ENCODE assay signal across 8 cellular contexts in genomic region chr14:22979748-22980392, GRCh38. TPM values are rescaled to one million over a fixed set of nuclear protein-coding genes. Genes with fewer than 3 reads are reported as not detected.
DNase-seq lines count a peak whose midpoint lies in the region; ATAC-seq and TF ChIP-seq lines count a peak whose summit lies in the region.

No MANE protein-coding gene starts in this region.

- H3K4me3 Mint-ChIP-seq in CD8-positive, alpha-beta memory T cell: peak overlapping the region; percentile 30 to 84 (median 62)

- H4K20me1 ChIP-seq in PC-9 (ENCODE audit: insufficient read depth) (no peaks in the 10 kb centered on the region), osteoblast (ENCODE audit: insufficient read depth, low read length) (peaks cover 6% of the 10 kb centered on the region)

- H3K4me3 ChIP-seq in CD8-positive, alpha-beta memory T cell (ENCODE audit: low read length): no peak overlapping the region
- H3K4me3 ChIP-seq in PC-9 (peak overlapping the region; percentile 72; the same call in 1 of the 2 replicates), esophagus (ENCODE audit: low read depth in 1 of 2, low read length in 2 of 2) (peak overlapping the region; percentile 40 to 68), osteoblast (ENCODE audit: insufficient read depth, low read length) (peak overlapping the region; percentile 87)

- no peaks in the 10 kb centered on the region for H3K9me3 ChIP-seq in CD8-positive, alpha-beta memory T cell (ENCODE audit: low read length)
- H3K9me3 ChIP-seq in PC-9 (ENCODE audit: insufficient read depth, low read depth) (no peaks in the 10 kb centered on the region), esophagus (ENCODE audit: control insufficient read depth in 2 of 2, insufficient read depth in 1 of 2, low read depth in 1 of 2, low read length in 1 of 2) (no peaks in the 10 kb centered on the region), osteoblast (ENCODE audit: low read depth, low read length) (no peaks in the 10 kb centered on the region)

- H3F3A ChIP-seq in PC-9 (ENCODE audit: insufficient read depth, low read depth): peaks cover 34% of the 10 kb centered on the region

- no peaks in the 10 kb centered on the region for H3K36me3 Mint-ChIP-seq in CD8-positive, alpha-beta memory T cell

- H3K4me1 Mint-ChIP-seq in CD8-positive, alpha-beta memory T cell: peaks cover 3 to 7% (median 5%) of the 10 kb centered on the region in 3 donors

- peaks cover 0 to 13% of the 10 kb centered on the region in 2 donors for H3K27me3 Mint-ChIP-seq in CD8-positive, alpha-beta memory T cell

- H3K9me3 Mint-ChIP-seq in CD8-positive, alpha-beta memory T cell: no peaks in the 10 kb centered on the region

- DNase-seq in CD8-positive, alpha-beta memory T cell: no peak
- DNase-seq in PC-9: no peak
- no peak for DNase-seq in osteoblast (ENCODE audit: insufficient read length, low spot score, missing footprints)
- DNase-seq in activated naive CD4-positive, alpha-beta T cell (lab: John Stamatoyannopoulos, UW): no peak
- DNase-seq in stimulated activated CD4-positive, alpha-beta T cell treated with anti-CD3 and anti-CD28 coated beads, Interleukin-4, amount 100 ng/mL, for 24 hours: no peak
- no peak for DNase-seq in NCI-H1048 (lab: John Stamatoyannopoulos, UW)

- peaks cover 26% of the 10 kb centered on the region for H3K79me2 ChIP-seq in PC-9 (ENCODE audit: low read depth)
- H3K79me2 ChIP-seq in osteoblast (ENCODE audit: insufficient read depth, low read length): peaks cover 55% of the 10 kb centered on the region

- no peaks in the 10 kb centered on the region for H3K36me3 ChIP-seq in CD8-positive, alpha-beta memory T cell (ENCODE audit: insufficient read depth, low read length)
- H3K36me3 ChIP-seq in PC-9 (ENCODE audit: low read depth): no peaks in the 10 kb centered on the region
- peaks cover 0 to 1% of the 10 kb centered on the region in 2 donors for H3K36me3 ChIP-seq in esophagus (ENCODE audit: control insufficient read depth in 2 of 2, insufficient read depth in 2 of 2, low read length in 1 of 2)
- peaks cover 21% of the 10 kb centered on the region for H3K36me3 ChIP-seq in osteoblast (ENCODE audit: insufficient read depth, low read length)

- no peak for TF ChIP-seq CTCF in PC-9 (conservative IDR thresholded peaks at IDR 0.05)
- TF ChIP-seq CTCF in osteoblast (IDR thresholded peaks at IDR 0.05; ENCODE audit: extremely low read depth, low read depth, low read length): no peak

- peak overlapping the region in 2 of 8 donors; percentile 9 to 18 for H3K27ac Mint-ChIP-seq in CD8-positive, alpha-beta memory T cell

- POLR2A ChIA-PET in CD8-positive, alpha-beta memory T cell (lab: Charles Lee): no interaction called here
- POLR2A ChIA-PET in PC-9 (lab: Charles Lee; ENCODE audit: unreplicated experiment): no interaction called here

- CTCF ChIA-PET in CD8-positive, alpha-beta memory T cell (lab: Charles Lee): interaction anchor here (27.9 kb wide), 1 partner anchor 79 kb away, joined by 732 read pairs; the partner anchor contains the start of gene CDH24
- CTCF ChIA-PET in PC-9 (lab: Charles Lee): interaction anchor here (0.5 to 0.8 kb wide), 2 partner anchors 33 to 231 kb away, joined by 3 read pairs; no protein-coding TSS in a partner anchor

- intact Hi-C loops in PC-9 (cut with micrococcal nuclease; ENCODE audit: unreplicated experiment): loop anchor here (1.0 kb wide), 1 partner anchor 109 kb away; the partner anchor contains the start of gene LRP10

- H3K4me2 ChIP-seq in PC-9: peak overlapping the region; percentile 87
- H3K4me2 ChIP-seq in osteoblast (ENCODE audit: insufficient read depth, low read length): peak overlapping the region; percentile 79

- no peak for ATAC-seq in GM19397 (IDR thresholded peaks at IDR 0.05; ENCODE audit: unreplicated experiment)

- no peak overlapping the region for H3K27ac ChIP-seq in CD8-positive, alpha-beta memory T cell (ENCODE audit: low read depth, low read length)
- H3K27ac ChIP-seq in PC-9 (0 out of 2 replicates have a peak overlapping the region, but pooled peaks have one; percentile 76), esophagus (ENCODE audit: low read depth in 2 of 2, low read length in 1 of 2) (peak overlapping the region; percentile 84 to 91), osteoblast (ENCODE audit: low read depth, low read length) (peak overlapping the region; percentile 72)

- peaks cover 18% of the 10 kb centered on the region for H3K4me1 ChIP-seq in CD8-positive, alpha-beta memory T cell (ENCODE audit: insufficient read depth, low read length)
- H3K4me1 ChIP-seq in PC-9 (replicated peaks; ENCODE audit: insufficient read depth): peaks cover 50% of the 10 kb centered on the region
- H3K4me1 ChIP-seq in esophagus (ENCODE audit: control insufficient read depth in 2 of 2, insufficient read depth in 2 of 2, low read length in 1 of 2): peaks cover 0 to 16% of the 10 kb centered on the region in 2 donors
- H3K4me1 ChIP-seq in osteoblast (ENCODE audit: insufficient read depth, low read length): peaks cover 54% of the 10 kb centered on the region

- 33 to 54% methylated on average over 8 of the region's 8 CpGs for WGBS in esophagus, 2 donors

- no peaks in the 10 kb centered on the region for H3K9me2 ChIP-seq in PC-9 (ENCODE audit: insufficient read depth)

- no peaks in the 10 kb centered on the region for H3K27me3 ChIP-seq in CD8-positive, alpha-beta memory T cell (ENCODE audit: insufficient read depth, low read length, poor library complexity, severe bottlenecking)
- H3K27me3 ChIP-seq in PC-9 (ENCODE audit: insufficient read depth, low read depth) (no peaks in the 10 kb centered on the region), esophagus (ENCODE audit: control insufficient read depth in 1 of 2, insufficient read depth in 2 of 2, low read length in 2 of 2) (no peaks in the 10 kb centered on the region), osteoblast (ENCODE audit: insufficient read depth, low read length) (no peaks in the 10 kb centered on the region)

- H2AFZ ChIP-seq in PC-9: no peak overlapping the region
- peak overlapping the region; percentile 4 for H2AFZ ChIP-seq in osteoblast (ENCODE audit: low read length)

- BruUV-seq in PC-9 (replicated peaks; lab: Mats Ljungman, UMichigan): TSS peak; percentile 46

RNA-seq across cellular contexts. Expression of gene AJUBA, which starts 2.5 kb away (rescaled TPM):
- 1 to 10 TPM in 1 of 2 experiments, under 1 TPM in 1; 0.90 to 1.2 TPM for total RNA-seq in CD8-positive, alpha-beta memory T cell
- polyA plus RNA-seq in CD8-positive, alpha-beta memory T cell: 0.64 TPM
- total RNA-seq in PC-9 (2021): 37.4 and 42.6 TPM in 2 replicates
- polyA plus RNA-seq in esophagus: 10 to 100 TPM; 16.5 to 19.7 TPM
- 63.9 and 74.9 TPM in 2 replicates for total RNA-seq in osteoblast

RNA-seq across cellular contexts. Expression of gene HAUS4, which starts 23.0 kb away (rescaled TPM):
- total RNA-seq in CD8-positive, alpha-beta memory T cell: 10 to 100 TPM; 43.3 to 48.3 TPM
- polyA plus RNA-seq in CD8-positive, alpha-beta memory T cell: 24.6 TPM
- 23.1 and 36.0 TPM in 2 replicates for total RNA-seq in PC-9 (2021)
- polyA plus RNA-seq in esophagus: 10 to 100 TPM; 17.0 to 23.5 TPM
- 43.4 and 46.9 TPM in 2 replicates for total RNA-seq in osteoblast

RNA-seq across cellular contexts. Expression of gene C14orf93, which starts 30.1 kb away (rescaled TPM):
- total RNA-seq in CD8-positive, alpha-beta memory T cell: 1 to 10 TPM; 7.5 to 8.3 TPM
- 5.8 TPM for polyA plus RNA-seq in CD8-positive, alpha-beta memory T cell
- total RNA-seq in PC-9 (2021) (13.3 and 13.9 TPM in 2 replicates), osteoblast (12.4 and 15.9 TPM in 2 replicates)
- 1 to 10 TPM; 4.7 to 6.1 TPM for polyA plus RNA-seq in esophagus

RNA-seq across cellular contexts. Expression of gene PRMT5, which starts 50.7 kb away (rescaled TPM):
- total RNA-seq in CD8-positive, alpha-beta memory T cell: 100 to 1,000 TPM; 191 to 200 TPM
- 41.3 TPM for polyA plus RNA-seq in CD8-positive, alpha-beta memory T cell
- total RNA-seq in PC-9 (2021) (58.6 and 73.2 TPM in 2 replicates), osteoblast (49.2 and 56.3 TPM in 2 replicates)
- polyA plus RNA-seq in esophagus: 10 to 100 TPM; 31.4 to 47.1 TPM

RNA-seq across cellular contexts. Expression of gene PSMB5, which starts 54.8 kb away (rescaled TPM):
- total RNA-seq in CD8-positive, alpha-beta memory T cell: 100 to 1,000 TPM; 186 to 198 TPM
- polyA plus RNA-seq in CD8-positive, alpha-beta memory T cell: 37.1 TPM
- 122 and 146 TPM in 2 replicates for total RNA-seq in PC-9 (2021)
- 100 to 1,000 TPM in 1 of 2 donors, 10 to 100 TPM in 1; 35.1 to 136 TPM for polyA plus RNA-seq in esophagus
- 162 and 164 TPM in 2 replicates for total RNA-seq in osteoblast

Comparison
In these comparisons a context has a peak if more than half of its experiments do, and no peak if none do; other contexts are left out.
1. RNA of gene AJUBA, which starts 2.5 kb away (total RNA-seq): 63.9 to 74.9 TPM in osteoblast and 37.4 to 42.6 TPM in PC-9; 0.90 to 1.2 TPM in CD8-positive, alpha-beta memory T cell; every median in the first group is over 10 times any median in the second.